ENCODE assay signal across 21 cellular contexts in genomic region chr4:37627263-37627662, GRCh38. TPM values are rescaled to one million over a fixed set of nuclear protein-coding genes. Genes with fewer than 3 reads are reported as not detected.
A peak's percentile ranks its signal among the peaks of the same experiment; 100 is the strongest.
DNase-seq lines count a peak whose midpoint lies in the region; ATAC-seq, FAIRE-seq and TF ChIP-seq lines count a peak whose summit lies in the region.
"Had no signal": no experiment of that assay in that cellular context is flagged by ENCODE, and none has a peak within 500 bp of the region (broad histone marks: within the 10 kb centered on the region; RNA-seq: fewer than 3 reads in every experiment).

No MANE protein-coding gene starts in this region.

- DNase-seq in COLO829 (ENCODE audit: low spot score) (peak; percentile 28), astrocyte of the hippocampus (ENCODE audit: low read depth, low spot score) (peak; percentile 31), right lobe of liver (no peak), sciatic nerve (ENCODE audit: low spot score) (no peak), psoas muscle (no peak), GM12892 (ENCODE audit: insufficient read length) (no peak)
- DNase-seq: C1 segment of cervical spinal cord; CD8-positive, alpha-beta memory T cell; DMS79 treated with DMSO at 0.1 percent for 48 hours; IMR-90; NCI-H1417; NCI-H187; NCI-H2107; NCI-H524; NCI-H82; PC-3; SIG-M5 had no signal

- TF ChIP-seq CTCF in right lobe of liver (IDR thresholded peaks at IDR 0.05) (no peak), psoas muscle (IDR thresholded peaks at IDR 0.05) (no peak)

- intact Hi-C loops in right lobe of liver (cut with DNase I): no loop called here
- intact Hi-C loops in sciatic nerve (cut with DNase I): no loop called here
- intact Hi-C loops in psoas muscle (cut with DNase I): loop anchor here (5.0 kb wide), 3 partner anchors 35 to 60 kb away; partner anchors contain the start of gene RELL1 (in 2 of the 2)

- H3K36me3 ChIP-seq in right lobe of liver: peaks cover 0 to 3% (median 0%) of the 10 kb centered on the region in 4 donors
- H3K36me3 ChIP-seq in psoas muscle (ENCODE audit: insufficient read depth in 1 of 2, low read depth in 1 of 2): peaks cover 0 to 5% of the 10 kb centered on the region in 2 donors
- H3K36me3 ChIP-seq: HAP-1 had no signal

- ATAC-seq in right lobe of liver (peak in 3 of 4 donors; percentile 38 to 51 (median 45)), sciatic nerve (peak; percentile 24), HG02938 (IDR thresholded peaks at IDR 0.05; ENCODE audit: unreplicated experiment) (no peak), psoas muscle (no peak)
- ATAC-seq: PC-3 had no signal

- no peak for FAIRE-seq in GM12892 (lab: Jason Lieb, UNC)

- H3K4me3 ChIP-seq in right lobe of liver: no peak overlapping the region
- no peak overlapping the region for H3K4me3 ChIP-seq in psoas muscle
- H3K4me3 ChIP-seq: HAP-1 had no signal

- WGBS in right lobe of liver (ENCODE audit: insufficient coverage, low coverage, low lambda C conversion rate, missing lambda C conversion rate): 23% methylated on average over 3 of the region's 3 CpGs
- 73 to 89% (median 76%) methylated on average over 3 of the region's 3 CpGs for WGBS in psoas muscle, 3 donors

- H3K27me3 ChIP-seq in right lobe of liver (no peaks in the 10 kb centered on the region), psoas muscle (ENCODE audit: insufficient read depth in 3 of 3, low read length in 2 of 3) (no peaks in the 10 kb centered on the region)

- no peaks in the 10 kb centered on the region for H3K9me3 ChIP-seq in right lobe of liver
- no peaks in the 10 kb centered on the region for H3K9me3 ChIP-seq in psoas muscle
- H3K9me3 ChIP-seq: HAP-1 had no signal

- no peak for TF ChIP-seq POLR2A in right lobe of liver (IDR thresholded peaks at IDR 0.05)
- TF ChIP-seq POLR2A in GM12892 (IDR thresholded peaks at IDR 0.05; ENCODE audit: low read depth, low read length): no peak

- peaks cover 0 to 29% (median 6%) of the 10 kb centered on the region in 4 donors for H3K4me1 ChIP-seq in right lobe of liver
- H3K4me1 ChIP-seq in psoas muscle: peaks cover 37% of the 10 kb centered on the region
- H3K4me1 ChIP-seq: HAP-1 had no signal

- H3K27ac ChIP-seq in right lobe of liver (peak overlapping the region in 2 of 3 donors; percentile 2 to 10), psoas muscle (no peak overlapping the region)
- H3K27ac ChIP-seq: HL-60, RWPE1 had no signal

RNA-seq across cellular contexts. Expression of gene RELL1, which starts 58.9 kb away (rescaled TPM):
- total RNA-seq in right lobe of liver: 10 to 100 TPM in 1 of 6 experiments, 1 to 10 TPM in 5; 5.7 to 14.6 (median 7.8) TPM
- 80.6 TPM for total RNA-seq in sciatic nerve
- total RNA-seq in psoas muscle: 10 to 100 TPM; 21.0 to 35.7 (median 25.1) TPM
- 1 to 10 TPM; 2.3 to 3.4 (median 2.9) TPM for polyA plus RNA-seq in psoas muscle
- polyA plus RNA-seq in GM12892 (2012; ENCODE audit: missing spikeins): 2.0 TPM

Comparison
In these comparisons a context has a peak if more than half of its experiments do, and no peak if none do; other contexts are left out.
1. DNase-seq: peak in COLO829 (single experiment) and astrocyte of the hippocampus (single experiment); none in right lobe of liver (0 of 3), sciatic nerve (single experiment), psoas muscle (0 of 2) and GM12892 (single experiment).
2. ATAC-seq: peak in right lobe of liver (3 of 4) and sciatic nerve (single experiment); none in HG02938 (single experiment) and psoas muscle (0 of 4).
3. intact Hi-C loops: an anchor here in psoas muscle (5.0 kb wide); none called in right lobe of liver and sciatic nerve.